ENCODE assay signal across 1 cellular context in the genomic region with DNA sequence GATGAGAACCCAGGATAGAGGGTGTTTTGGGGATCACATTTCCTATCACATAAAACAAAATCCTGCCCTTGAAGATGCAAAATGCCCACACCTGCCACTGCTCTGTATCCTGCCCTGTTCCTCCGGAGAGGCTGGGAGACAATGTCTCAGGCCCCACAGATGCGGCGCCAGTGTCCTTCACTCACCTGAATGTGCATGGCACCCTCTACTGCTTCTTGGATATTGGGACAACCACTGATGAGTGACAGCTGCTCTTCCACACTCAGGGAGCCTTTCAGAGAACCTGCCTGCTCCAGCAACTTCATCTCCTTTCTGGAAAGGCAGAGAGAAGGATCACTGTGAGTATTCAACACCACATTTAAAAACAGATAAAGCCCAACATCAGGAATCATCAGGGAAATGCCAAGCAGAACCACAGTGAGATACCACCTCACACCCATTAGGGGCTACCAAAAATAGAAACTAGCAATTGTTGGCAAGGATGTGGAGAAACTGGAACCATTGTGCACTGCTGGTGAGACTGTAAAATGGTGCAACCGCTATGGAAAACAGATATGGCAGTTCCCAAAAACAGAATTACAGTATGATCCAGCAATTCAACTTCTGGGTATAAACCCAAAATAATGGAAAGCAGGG.
TF ChIP-seq lines count a peak whose summit lies in the region.

No MANE protein-coding gene starts in this region.

TF ChIP-seq in H1, 55 proteins besides CTCF, POLR2A, EP300 and RAD21 (continued from another document):
- TF ChIP-seq CHD7 (IDR thresholded peaks at IDR 0.05; ENCODE audit: insufficient replicate concordance, low read length), result no peak
- TF ChIP-seq NRF1 (IDR thresholded peaks at IDR 0.05; ENCODE audit: low read depth, low read length), result no peak
- TF ChIP-seq, protein P1, sequence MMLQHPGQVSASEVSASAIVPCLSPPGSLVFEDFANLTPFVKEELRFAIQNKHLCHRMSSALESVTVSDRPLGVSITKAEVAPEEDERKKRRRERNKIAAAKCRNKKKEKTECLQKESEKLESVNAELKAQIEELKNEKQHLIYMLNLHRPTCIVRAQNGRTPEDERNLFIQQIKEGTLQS (IDR thresholded peaks at IDR 0.05; ENCODE audit: insufficient read depth, low read depth, low read length), result no peak
- TF ChIP-seq HDAC2 (IDR thresholded peaks at IDR 0.05; ENCODE audit: borderline replicate concordance in 1 of 2, low read depth in 2 of 2, low read length in 2 of 2), result no peak
- no peak for TF ChIP-seq PHF8 (conservative IDR thresholded peaks at IDR 0.05; ENCODE audit: low read depth, low read length)
- no peak for TF ChIP-seq CHD2 (IDR thresholded peaks at IDR 0.05; ENCODE audit: low read length)
- no peak for TF ChIP-seq MAFK (IDR thresholded peaks at IDR 0.05; ENCODE audit: low read depth, low read length)
- no peak for TF ChIP-seq BCL11A (IDR thresholded peaks at IDR 0.05; ENCODE audit: low read depth in 2 of 2, low read length in 2 of 2)
- no peak for TF ChIP-seq TEAD4 (IDR thresholded peaks at IDR 0.05; ENCODE audit: low read depth, low read length)
- TF ChIP-seq FOSL1 (IDR thresholded peaks at IDR 0.05; ENCODE audit: insufficient read depth, low read depth, low read length), result no peak
